1 cellular context compared by ENCODE assay signal in genomic region chr20:37290158-37290810, GRCh38.
A peak's percentile ranks its signal among the peaks of the same experiment; 100 is the strongest.
TF ChIP-seq lines count a peak whose summit lies in the region.

No MANE protein-coding gene starts in this region.

TF ChIP-seq in K562, 482 proteins besides CTCF, POLR2A, EP300 and RAD21:
- TF ChIP-seq HDAC8 (tag; IDR thresholded peaks at IDR 0.05) (0 out of 2 replicates have a peak, but pooled peaks have one; percentile 3), ZEB2 (IDR thresholded peaks at IDR 0.05) (no peak), FOSL1 (tag; conservative IDR thresholded peaks at IDR 0.05) (0 out of 2 replicates have a peak, but pooled peaks have one; percentile 10)
TF ChIP-seq in K562: peak in this region for 2.
